In genomic region chr11:82038151-82038550, GRCh38 we compare ENCODE assay signal across 1 cellular context.
TF ChIP-seq lines count a peak whose summit lies in the region.

No MANE protein-coding gene starts in this region.

TF ChIP-seq in H1, 55 proteins besides CTCF, POLR2A, EP300 and RAD21 (continued from another document):
- TF ChIP-seq CHD7 (IDR thresholded peaks at IDR 0.05; ENCODE audit: insufficient replicate concordance, low read length) (no peak), BACH1 (IDR thresholded peaks at IDR 0.05; ENCODE audit: low read length) (no peak)
